11 cellular contexts compared by ENCODE assay signal in genomic region chr22:24875862-24876506, GRCh38.
DNase-seq lines count a peak whose midpoint lies in the region; ATAC-seq and TF ChIP-seq lines count a peak whose summit lies in the region.
"Had no signal": no experiment of that assay in that cellular context is flagged by ENCODE, and none has a peak within 500 bp of the region (broad histone marks: within the 10 kb centered on the region; RNA-seq: fewer than 3 reads in every experiment).

No MANE protein-coding gene starts in this region.

- H3K36me3 Mint-ChIP-seq in effector memory CD8-positive, alpha-beta T cell (ENCODE audit: insufficient read depth) = peaks cover 4% of the 10 kb centered on the region

- no peak for ATAC-seq in effector memory CD8-positive, alpha-beta T cell (replicated peaks)
- ATAC-seq in left ventricle myocardium superior (no peak), Right ventricle myocardium superior (ENCODE audit: poor library complexity) (no peak)

- no peak overlapping the region for H3K27ac Mint-ChIP-seq in effector memory CD8-positive, alpha-beta T cell

- H3K4me1 Mint-ChIP-seq in effector memory CD8-positive, alpha-beta T cell (ENCODE audit: low read depth in 2 of 2) = no peaks in the 10 kb centered on the region
- H3K4me1 Mint-ChIP-seq: central memory CD8-positive, alpha-beta T cell had no signal

- peaks cover 0 to 7% of the 10 kb centered on the region in 2 donors for H3K9me3 Mint-ChIP-seq in effector memory CD8-positive, alpha-beta T cell
- H3K9me3 Mint-ChIP-seq: central memory CD8-positive, alpha-beta T cell had no signal

- intact Hi-C loops in left ventricle myocardium superior (cut with micrococcal nuclease) = no loop called here
- intact Hi-C loops in Right ventricle myocardium superior (cut with DNase I) = no loop called here

- TF ChIP-seq POLR2A in erythroblast (IDR thresholded peaks at IDR 0.05; ENCODE audit: low read length) = no peak

- DNase-seq in stimulated activated CD4-positive, alpha-beta T cell treated with anti-CD3 and anti-CD28 coated beads, Interleukin-15, amount 100 ng/mL, for 24 hours = peak; percentile 24
- DNase-seq in stimulated activated CD4-positive, alpha-beta T cell treated with anti-CD3 and anti-CD28 coated beads, Interleukin-4, amount 100 ng/mL, for 1 hour = no peak
- DNase-seq in RKO (ENCODE audit: low spot score) (peak; percentile 34), erythroblast (lab: John Stamatoyannopoulos, UW) (peak; percentile 24 to 32), germinal center (ENCODE audit: low spot score) (no peak), left ventricle myocardium superior (no peak), Right ventricle myocardium superior (no peak)
- DNase-seq in effector memory CD8-positive, alpha-beta T cell = no peak
- DNase-seq: NCI-H2029 treated with DMSO at 0.1 percent for 48 hours, SIG-M5 had no signal

- no peak overlapping the region for H3K4me3 Mint-ChIP-seq in effector memory CD8-positive, alpha-beta T cell
- H3K4me3 Mint-ChIP-seq: central memory CD8-positive, alpha-beta T cell had no signal

- no peaks in the 10 kb centered on the region for H3K27me3 Mint-ChIP-seq in effector memory CD8-positive, alpha-beta T cell
- H3K27me3 Mint-ChIP-seq: central memory CD8-positive, alpha-beta T cell had no signal

Comparison
In these comparisons a context has a peak if more than half of its experiments do, and no peak if none do; other contexts are left out.
1. DNase-seq: peak in stimulated activated CD4-positive, alpha-beta T cell treated with anti-CD3 and anti-CD28 coated beads, Interleukin-15, amount 100 ng/mL, for 24 hours (single experiment), RKO (single experiment) and erythroblast (2 of 2); none in stimulated activated CD4-positive, alpha-beta T cell treated with anti-CD3 and anti-CD28 coated beads, Interleukin-4, amount 100 ng/mL, for 1 hour (single experiment), effector memory CD8-positive, alpha-beta T cell (0 of 3), germinal center (single experiment), left ventricle myocardium superior (single experiment) and Right ventricle myocardium superior (single experiment).